In genomic region chr14:77128414-77128891, GRCh38 we compare ENCODE assay signal across 15 cellular contexts. TPM values are rescaled to one million over a fixed set of nuclear protein-coding genes. Genes with fewer than 3 reads are reported as not detected.
DNase-seq lines count a peak whose midpoint lies in the region; ATAC-seq and TF ChIP-seq lines count a peak whose summit lies in the region.
"Had no signal": no experiment of that assay in that cellular context is flagged by ENCODE, and none has a peak within 500 bp of the region (broad histone marks: within the 10 kb centered on the region; RNA-seq: fewer than 3 reads in every experiment).

No MANE protein-coding gene starts in this region.

- WGBS in mammary epithelial cell (ENCODE audit: low coverage, missing lambda C conversion rate): 0% methylated on average over 3 of the region's 6 CpGs

- ATAC-seq in GM18517 (IDR thresholded peaks at IDR 0.05; ENCODE audit: unreplicated experiment): no peak
- ATAC-seq: activated naive CD8-positive, alpha-beta T cell treated with anti-CD3 and anti-CD28 coated beads, Interleukin-2, amount 50 U/mL, for 24 hours had no signal

- DNase-seq in HT1080 (ENCODE audit: low read depth) (peak; percentile 54), NCI-H2171 (lab: John Stamatoyannopoulos, UW) (peak; percentile 11), mammary epithelial cell (peak; percentile 79), mesenteric fat pad (ENCODE audit: low spot score) (peak; percentile 30), NCI-H187 (lab: John Stamatoyannopoulos, UW) (no peak), vagina (ENCODE audit: extremely low spot score in 2 of 2) (no peak), C1 segment of cervical spinal cord (lab: John Stamatoyannopoulos, UW) (no peak)
- DNase-seq: activated CD4-positive, alpha-beta T cell treated with anti-CD3 and anti-CD28 coated beads, Interleukin-2, amount 50 U/mL, for 48 hours; activated naive CD8-positive, alpha-beta T cell treated with anti-CD3 and anti-CD28 coated beads, Interleukin-2, amount 50 U/mL, for 24 hours; kidney; midbrain; NCI-H1930; sigmoid colon; stimulated activated CD4-positive, alpha-beta T cell treated with anti-CD3 and anti-CD28 coated beads, Interleukin-2, amount 100 ng/mL, for 24 hours had no signal

- dilution Hi-C loops in mammary epithelial cell (cut with HindIII; ENCODE audit: low sequenced_read_pairs): loop anchor here (5.0 kb wide), 2 partner anchors 39 to 84 kb away; no protein-coding TSS in a partner anchor

- no peaks in the 10 kb centered on the region for H3K79me2 ChIP-seq in mammary epithelial cell (ENCODE audit: insufficient read depth, low read length)

- H3K36me3 ChIP-seq in mammary epithelial cell (ENCODE audit: insufficient read depth, low read length): no peaks in the 10 kb centered on the region
- no peaks in the 10 kb centered on the region for H3K36me3 ChIP-seq in vagina
- H3K36me3 ChIP-seq: sigmoid colon had no signal

- CTCF ChIA-PET in mammary epithelial cell (lab: Charles Lee; ENCODE audit: low non-redundant PET): no interaction called here

- peaks cover 3% of the 10 kb centered on the region for H3K27me3 ChIP-seq in mammary epithelial cell (ENCODE audit: insufficient read depth, low read length)
- H3K27me3 ChIP-seq in vagina: no peaks in the 10 kb centered on the region

- H3K4me3 ChIP-seq in mammary epithelial cell (replicated peaks in 1 of 3; ENCODE audit: insufficient read depth in 1 of 3, low read depth in 2 of 3, low read length in 3 of 3) (no peak overlapping the region), vagina (no peak overlapping the region)
- H3K4me3 ChIP-seq: sigmoid colon had no signal

- H3K27ac ChIP-seq in mammary epithelial cell (ENCODE audit: insufficient read depth, low read depth, low read length) (no peak overlapping the region), vagina (no peak overlapping the region)
- H3K27ac ChIP-seq: sigmoid colon had no signal

- H2AFZ ChIP-seq in mammary epithelial cell (ENCODE audit: low read depth, low read length): no peak overlapping the region

- H4K20me1 ChIP-seq in mammary epithelial cell (ENCODE audit: insufficient read depth, low read length): no peaks in the 10 kb centered on the region

- no peak overlapping the region for H3K4me2 ChIP-seq in mammary epithelial cell (ENCODE audit: insufficient read depth, low read depth, low read length)

- H3K4me1 ChIP-seq in mammary epithelial cell (ENCODE audit: insufficient read depth, low read length): peaks cover 25% of the 10 kb centered on the region
- peaks cover 18% of the 10 kb centered on the region for H3K4me1 ChIP-seq in vagina

- no peak for TF ChIP-seq POLR2A in vagina (IDR thresholded peaks at IDR 0.05)

- intact Hi-C loops in mammary epithelial cell (cut with micrococcal nuclease): no loop called here
- intact Hi-C loops in vagina (cut with DNase I): no loop called here

- no peaks in the 10 kb centered on the region for H3K9me3 ChIP-seq in mammary epithelial cell (replicated peaks; ENCODE audit: insufficient read depth, low read length)
- H3K9me3 ChIP-seq in vagina: no peaks in the 10 kb centered on the region
- H3K9me3 ChIP-seq: sigmoid colon had no signal

- BruUV-seq in mammary epithelial cell (replicated peaks; lab: Mats Ljungman, UMichigan): no TSS peak

- TF ChIP-seq CTCF in mammary epithelial cell (conservative IDR thresholded peaks at IDR 0.05 in 1 of 2, IDR thresholded peaks at IDR 0.05 in 1 of 2; ENCODE audit: extremely low read depth in 1 of 2, insufficient read depth in 1 of 2, low read depth in 1 of 2, low read length in 2 of 2): no peak
- TF ChIP-seq CTCF in vagina (IDR thresholded peaks at IDR 0.05): no peak

- in situ Hi-C loops in mammary epithelial cell (cut with MboI; ENCODE audit: low sequenced_read_pairs in 2 of 2): no loop called here

- no peak overlapping the region for H3K9ac ChIP-seq in mammary epithelial cell (ENCODE audit: insufficient read depth, low read length)

RNA-seq across cellular contexts. Expression of gene ZDHHC22, which starts 13.1 kb away (rescaled TPM):
- total RNA-seq in HT1080 (2014; rRNA removed; shearing (Covaris generic)): 0.10 TPM in 1 of 2 replicates, not detected in the other
- 0.02 TPM in 1 of 2 replicates, not detected in the other for polyA plus RNA-seq in HT1080 (2015; cell fraction: cytosol; rRNA removed)
- not detected in 2 replicates for polyA plus RNA-seq in HT1080 (2015; cell fraction: nucleus; rRNA removed)
- total RNA-seq in mammary epithelial cell (not detected), mesenteric fat pad (not detected), vagina (not detected)
- not detected for polyA plus RNA-seq in mammary epithelial cell
- not detected for polyA minus RNA-seq in mammary epithelial cell
- total RNA-seq: kidney had no signal

RNA-seq across cellular contexts. Expression of gene CIPC, which starts 30.4 kb away (rescaled TPM):
- 10.4 and 12.9 TPM in 2 replicates for total RNA-seq in HT1080 (2014; rRNA removed; shearing (Covaris generic))
- polyA plus RNA-seq in HT1080 (2015; cell fraction: cytosol; rRNA removed): 12.0 and 12.9 TPM in 2 replicates
- polyA plus RNA-seq in HT1080 (2015; cell fraction: nucleus; rRNA removed): 15.0 and 15.8 TPM in 2 replicates
- 10 to 100 TPM; 11.6 to 30.2 TPM for total RNA-seq in mammary epithelial cell
- 9.9 TPM for polyA plus RNA-seq in mammary epithelial cell
- 14.5 TPM for polyA minus RNA-seq in mammary epithelial cell
- 23.1 TPM for total RNA-seq in mesenteric fat pad
- 43.2 TPM for total RNA-seq in vagina

RNA-seq across cellular contexts. Expression of gene TMEM63C, which starts 53.1 kb away (rescaled TPM):
- not detected in 2 replicates for total RNA-seq in HT1080 (2014; rRNA removed; shearing (Covaris generic))
- polyA plus RNA-seq in HT1080 (2015; cell fraction: cytosol; rRNA removed): 0.08 TPM in 1 of 2 replicates, not detected in the other
- polyA plus RNA-seq in HT1080 (2015; cell fraction: nucleus; rRNA removed): 0.07 TPM in 1 of 2 replicates, not detected in the other
- total RNA-seq in mammary epithelial cell (1 to 10 TPM; 6.3 to 8.3 TPM), mesenteric fat pad (0.51 TPM), vagina (27.0 TPM)
- polyA plus RNA-seq in mammary epithelial cell: 2.7 TPM
- polyA minus RNA-seq in mammary epithelial cell: 6.6 TPM

Comparison
In these comparisons a context has a peak if more than half of its experiments do, and no peak if none do; other contexts are left out.
1. DNase-seq: peak in HT1080 (single experiment), NCI-H2171 (single experiment), mammary epithelial cell (single experiment) and mesenteric fat pad (single experiment); none in NCI-H187 (0 of 2), vagina (0 of 2) and C1 segment of cervical spinal cord (0 of 14).